22 cellular contexts compared by ENCODE assay signal in genomic region chr18:75273817-75274216, GRCh38.
DNase-seq lines count a peak whose midpoint lies in the region; ATAC-seq and TF ChIP-seq lines count a peak whose summit lies in the region.
"Had no signal": no experiment of that assay in that cellular context is flagged by ENCODE, and none has a peak within 500 bp of the region (broad histone marks: within the 10 kb centered on the region; RNA-seq: fewer than 3 reads in every experiment).

No MANE protein-coding gene starts in this region.

- H3K4me1 ChIP-seq in IMR-90 (ENCODE audit: control insufficient read depth, insufficient read depth, low read length) = 0 out of 2 replicates have a peak, but pooled peaks cover 1% of the 10 kb centered on the region
- peaks cover 5% of the 10 kb centered on the region for H3K4me1 ChIP-seq in mesenchymal stem cell (ENCODE audit: control insufficient read depth, insufficient read depth, low read depth, low read length)

- no peak overlapping the region for H3K56ac ChIP-seq in IMR-90 (ENCODE audit: extremely low read depth, insufficient read depth, low read length)

- H3K4ac ChIP-seq in IMR-90 (ENCODE audit: low read depth, low read length) (no peak overlapping the region), mesenchymal stem cell (ENCODE audit: low read depth in 1 of 2, low read length in 2 of 2) (no peak overlapping the region)

- TF ChIP-seq POLR2A in IMR-90 (IDR thresholded peaks at IDR 0.05; ENCODE audit: low read depth, low read length) = no peak

- 98% methylated on average over 8 of the region's 15 CpGs; no CpG with 5 or more reads in 1 of the 2 experiments for WGBS in IMR-90 (ENCODE audit: extremely low coverage in 2 of 2, insufficient read length in 1 of 2), 2 experiments
- over 99% methylated on average over 15 of the region's 15 CpGs for WGBS in mesenchymal stem cell

- H2AK9ac ChIP-seq in IMR-90 (replicated peaks; ENCODE audit: low read depth, low read length, poor library complexity) = no peak overlapping the region

- no peak for TF ChIP-seq RAD21 in IMR-90 (IDR thresholded peaks at IDR 0.05; ENCODE audit: low read length)

- H3K27ac ChIP-seq in IMR-90 (ENCODE audit: insufficient read depth, low read length) (no peak overlapping the region), mesenchymal stem cell (ENCODE audit: low read length, poor library complexity, severe bottlenecking) (no peak overlapping the region)
- H3K27ac ChIP-seq: HL-60 had no signal

- no peak overlapping the region for H2AK5ac ChIP-seq in IMR-90 (ENCODE audit: low read depth, low read length)
- H2AK5ac ChIP-seq in mesenchymal stem cell (ENCODE audit: low read length, severe bottlenecking) = no peak overlapping the region

- H3K4me3 ChIP-seq in GM06990 (replicated peaks; ENCODE audit: low read depth, low read length) (no peak overlapping the region), IMR-90 (ENCODE audit: insufficient read depth, low read depth, low read length) (no peak overlapping the region), mesenchymal stem cell (ENCODE audit: insufficient read depth in 1 of 2, low read depth in 1 of 2, low read length in 2 of 2) (peak overlapping the region in 1 of 2 experiments; percentile 31)
- H3K4me3 ChIP-seq: GM23338 had no signal

- H3K14ac ChIP-seq in IMR-90 (replicated peaks; ENCODE audit: low read depth, low read length) (no peak overlapping the region), mesenchymal stem cell (ENCODE audit: low read length in 2 of 2) (peak overlapping the region in 1 of 2 experiments; percentile 53)

- H3K4me1 Mint-ChIP-seq in WTC11 = peaks cover 36% of the 10 kb centered on the region

- H3K27me3 ChIP-seq in GM06990 (replicated peaks; ENCODE audit: control insufficient read depth, insufficient read depth, low read length) (no peaks in the 10 kb centered on the region), IMR-90 (ENCODE audit: control insufficient read depth, insufficient read depth, low read length) (no peaks in the 10 kb centered on the region), mesenchymal stem cell (ENCODE audit: control insufficient read depth in 1 of 2, insufficient read depth in 1 of 2, low read length in 2 of 2) (no peaks in the 10 kb centered on the region)
- H3K27me3 ChIP-seq: BE2C had no signal

- no peak overlapping the region for H3K9ac ChIP-seq in IMR-90 (ENCODE audit: low read depth, low read length)
- H3K9ac ChIP-seq in mesenchymal stem cell (ENCODE audit: low read length) = no peak overlapping the region

- no peak overlapping the region for H3K4me3 Mint-ChIP-seq in WTC11
- H3K4me3 Mint-ChIP-seq: CD4-positive, CD25-positive, alpha-beta regulatory T cell; GM23338; HFFc6; IgD-negative memory B cell had no signal

- no peak overlapping the region for H3K4me2 ChIP-seq in IMR-90 (ENCODE audit: low read depth, low read length)
- no peak overlapping the region for H3K4me2 ChIP-seq in mesenchymal stem cell (ENCODE audit: low read length, poor library complexity, severe bottlenecking)
- H3K4me2 ChIP-seq: GM23338 had no signal

- no TSS peak for BruUV-seq in IMR-90 (replicated peaks; lab: Mats Ljungman, UMichigan)

- no peaks in the 10 kb centered on the region for H3K27me3 Mint-ChIP-seq in WTC11 (ENCODE audit: low read depth)
- H3K27me3 Mint-ChIP-seq: CD4-positive, CD25-positive, alpha-beta regulatory T cell; CD8-positive, alpha-beta memory T cell; IgD-negative memory B cell had no signal

- H3K23ac ChIP-seq in IMR-90 (ENCODE audit: low read depth, low read length) (no peak overlapping the region), mesenchymal stem cell (ENCODE audit: low read length in 2 of 2) (no peak overlapping the region)

- peaks cover 14% of the 10 kb centered on the region for H3K9me1 ChIP-seq in IMR-90 (ENCODE audit: insufficient read depth, low read length)

- intact Hi-C loops in IMR-90 (cut with micrococcal nuclease) = no loop called here

- no peak overlapping the region for H2BK12ac ChIP-seq in mesenchymal stem cell (ENCODE audit: low read length in 2 of 2)

- no peaks in the 10 kb centered on the region for H3K9me3 ChIP-seq in IMR-90 (ENCODE audit: control insufficient read depth, insufficient read depth, low read length)
- H3K9me3 ChIP-seq in mesenchymal stem cell (ENCODE audit: control insufficient read depth, low read length) = no peaks in the 10 kb centered on the region
- H3K9me3 ChIP-seq: BE2C had no signal

- H3K36me3 Mint-ChIP-seq in WTC11 = no peaks in the 10 kb centered on the region

- no peak overlapping the region for H2BK15ac ChIP-seq in IMR-90 (ENCODE audit: low read depth, low read length)
- no peak overlapping the region for H2BK15ac ChIP-seq in mesenchymal stem cell (ENCODE audit: low read depth, poor library complexity, severe bottlenecking)

- in situ Hi-C loops in IMR-90 (cut with MboI; ENCODE audit: low sequenced_read_pairs) = no loop called here

- dilution Hi-C loops in IMR-90 (cut with HindIII; ENCODE audit: low sequenced_read_pairs, unreplicated experiment) = no loop called here

- H4K20me1 ChIP-seq in IMR-90 (ENCODE audit: insufficient read depth, low read length) = no peaks in the 10 kb centered on the region; the same call in 1 of the 2 replicates

- no peak overlapping the region for H2BK20ac ChIP-seq in IMR-90 (ENCODE audit: low read depth, low read length)

- H2AFZ ChIP-seq in IMR-90 (replicated peaks; ENCODE audit: low read length, poor library complexity) (peak overlapping the region; percentile 17), mesenchymal stem cell (ENCODE audit: low read depth, low read length) (no peak overlapping the region)
- H2AFZ ChIP-seq: GM23338 had no signal

- no peak overlapping the region for H4K5ac ChIP-seq in IMR-90 (ENCODE audit: low read depth, low read length)

- H3K18ac ChIP-seq in IMR-90 (ENCODE audit: low read depth, low read length) (no peak overlapping the region), mesenchymal stem cell (ENCODE audit: low read depth in 1 of 2, low read length in 2 of 2) (no peak overlapping the region)

- no peaks in the 10 kb centered on the region for H3K36me3 ChIP-seq in GM06990 (ENCODE audit: control insufficient read depth, insufficient read depth, low read length)
- no peaks in the 10 kb centered on the region for H3K36me3 ChIP-seq in IMR-90 (ENCODE audit: control insufficient read depth, insufficient read depth, low read length)
- peaks cover 0 to 3% of the 10 kb centered on the region in 2 experiments for H3K36me3 ChIP-seq in mesenchymal stem cell (ENCODE audit: control insufficient read depth in 1 of 2, insufficient read depth in 2 of 2, low read depth in 1 of 2, low read length in 2 of 2)
- H3K36me3 ChIP-seq: BE2C had no signal

- no peak overlapping the region for H3K27ac Mint-ChIP-seq in WTC11
- H3K27ac Mint-ChIP-seq: CD4-positive, CD25-positive, alpha-beta regulatory T cell; CD8-positive, alpha-beta memory T cell; GM23338; HFFc6 had no signal

- peak; percentile 6 for TF ChIP-seq CTCF in GM06990 (IDR thresholded peaks at IDR 0.05; ENCODE audit: insufficient read depth, low read length, poor library complexity, severe bottlenecking)
- no peak for TF ChIP-seq CTCF in IMR-90 (conservative IDR thresholded peaks at IDR 0.05; ENCODE audit: low read depth, low read length)
- no peak for TF ChIP-seq CTCF in WTC11 (IDR thresholded peaks at IDR 0.05)

- H4K8ac ChIP-seq in IMR-90 (ENCODE audit: low read depth in 2 of 2, low read length in 2 of 2) (no peak overlapping the region), mesenchymal stem cell (ENCODE audit: low read length) (no peak overlapping the region)

- ATAC-seq in IMR-90 (ENCODE audit: low read depth) = no peak
- no peak for ATAC-seq in WTC11
- ATAC-seq in GM19467 (IDR thresholded peaks at IDR 0.05; ENCODE audit: unreplicated experiment) = no peak
- ATAC-seq: GM23338 had no signal

- H3K79me1 ChIP-seq in IMR-90 (ENCODE audit: low read depth in 1 of 2, low read length in 2 of 2) = peaks cover 25 to 44% of the 10 kb centered on the region in 2 experiments
- H3K79me1 ChIP-seq in mesenchymal stem cell (replicated peaks; ENCODE audit: low read length, poor library complexity, severe bottlenecking) = peaks cover 17% of the 10 kb centered on the region

- no peak overlapping the region for H2BK5ac ChIP-seq in IMR-90 (ENCODE audit: low read depth, low read length, poor library complexity, severe bottlenecking)
- H2BK5ac ChIP-seq in mesenchymal stem cell (ENCODE audit: low read depth, low read length, poor library complexity, severe bottlenecking) = no peak overlapping the region

- H4K91ac ChIP-seq in IMR-90 (ENCODE audit: insufficient read depth, low read depth, low read length) = no peak overlapping the region
- H4K91ac ChIP-seq in mesenchymal stem cell (ENCODE audit: low read length) = peak overlapping the region; percentile 43

- POLR2A ChIA-PET in IMR-90 (lab: Charles Lee; ENCODE audit: unreplicated experiment) (no interaction called here), WTC11 (lab: Charles Lee) (no interaction called here)

- no peaks in the 10 kb centered on the region for H3K9me3 Mint-ChIP-seq in WTC11
- H3K9me3 Mint-ChIP-seq: CD4-positive, CD25-positive, alpha-beta regulatory T cell; CD8-positive, alpha-beta memory T cell; GM23338; HFFc6; IgD-negative memory B cell had no signal

- CTCF ChIA-PET in IMR-90 (lab: Yijun Ruan, JAX) (no interaction called here), WTC11 (lab: Charles Lee) (no interaction called here)

- DNase-seq in GM06990 (ENCODE audit: extremely low read depth, insufficient read length) (no peak), IMR-90 (no peak), WTC11 (ENCODE audit: low spot score) (no peak), mesenchymal stem cell (no peak), cerebellar nuclear complex (lab: John Stamatoyannopoulos, UW) (no peak), NCI-H1105 (lab: John Stamatoyannopoulos, UW) (no peak), epidermal melanocyte (ENCODE audit: insufficient read length, low spot score) (no peak)
- DNase-seq: ACHN; BE2C; C1 segment of cervical spinal cord; CD4-positive, CD25-positive, alpha-beta regulatory T cell; CD8-positive, alpha-beta memory T cell; COR-L47; DMS 273 treated with DMSO at 0.1 percent for 48 hours; DMS53; HCEC 1CT; HFFc6; KG1 had no signal

- no peak overlapping the region for H2BK120ac ChIP-seq in IMR-90 (ENCODE audit: low read depth, low read length)
- no peak overlapping the region for H2BK120ac ChIP-seq in mesenchymal stem cell (ENCODE audit: low read depth, low read length)

TF ChIP-seq in IMR-90, 13 proteins besides CTCF, POLR2A, EP300 and RAD21 (continues in another document):
- TF ChIP-seq BHLHE40 (IDR thresholded peaks at IDR 0.05; ENCODE audit: low read depth, low read length) = no peak
- no peak for TF ChIP-seq MAFK (IDR thresholded peaks at IDR 0.05; ENCODE audit: low read depth, low read length)
- no peak for TF ChIP-seq MAZ (IDR thresholded peaks at IDR 0.05; ENCODE audit: borderline replicate concordance, low read depth, low read length)

TF ChIP-seq in WTC11, 78 proteins besides CTCF, POLR2A, EP300 and RAD21 (continues in another document):
- TF ChIP-seq ATF1 (CRISPR knock-in tag; IDR thresholded peaks at IDR 0.05) (no peak), ATF3 (CRISPR knock-in tag; conservative IDR thresholded peaks at IDR 0.05) (no peak), KAT7 (CRISPR knock-in tag; IDR thresholded peaks at IDR 0.05; ENCODE audit: borderline replicate concordance) (no peak), HMGA2 (CRISPR knock-in tag; IDR thresholded peaks at IDR 0.05) (no peak)
